ENCODE assay signal across 9 cellular contexts in genomic region chr6:53615633-53616449, GRCh38. TPM values are rescaled to one million over a fixed set of nuclear protein-coding genes. Genes with fewer than 3 reads are reported as not detected.
DNase-seq lines count a peak whose midpoint lies in the region; ATAC-seq and TF ChIP-seq lines count a peak whose summit lies in the region.
"Had no signal": no experiment of that assay in that cellular context is flagged by ENCODE, and none has a peak within 500 bp of the region (broad histone marks: within the 10 kb centered on the region; RNA-seq: fewer than 3 reads in every experiment).

No MANE protein-coding gene starts in this region.

- H3K4me1 Mint-ChIP-seq in nephron progenitor cell, result no peaks in the 10 kb centered on the region
- H3K4me1 Mint-ChIP-seq in CD8-positive, alpha-beta T cell (ENCODE audit: low read depth), result no peaks in the 10 kb centered on the region

- H3K9me3 Mint-ChIP-seq in nephron progenitor cell, result no peaks in the 10 kb centered on the region
- H3K9me3 Mint-ChIP-seq in CD8-positive, alpha-beta T cell, result no peaks in the 10 kb centered on the region

- no peaks in the 10 kb centered on the region for H3K27me3 ChIP-seq in endocrine pancreas (ENCODE audit: control insufficient read depth, insufficient read depth, low read length)
- H3K27me3 ChIP-seq in CD8-positive, alpha-beta T cell (ENCODE audit: insufficient read depth, low read length), result no peaks in the 10 kb centered on the region

- peak overlapping the region; percentile 38 for H3K4me3 ChIP-seq in endocrine pancreas (ENCODE audit: control insufficient read depth, insufficient read depth, low read length)
- no peak overlapping the region for H3K4me3 ChIP-seq in CD8-positive, alpha-beta T cell (ENCODE audit: low read depth, low read length)

- no peaks in the 10 kb centered on the region for H3K36me3 Mint-ChIP-seq in nephron progenitor cell (ENCODE audit: low read depth)
- H3K36me3 Mint-ChIP-seq in CD8-positive, alpha-beta T cell, result no peaks in the 10 kb centered on the region

- intact Hi-C loops in CD8-positive, alpha-beta T cell (cut with DNase I, micrococcal nuclease), result no loop called here

- no peak for ATAC-seq in GM19351 (IDR thresholded peaks at IDR 0.05; ENCODE audit: unreplicated experiment)
- no peak for ATAC-seq in CD8-positive, alpha-beta T cell

- no peak overlapping the region for H3K9ac ChIP-seq in endocrine pancreas (ENCODE audit: control insufficient read depth, insufficient read depth, low read length)

- H3K27me3 Mint-ChIP-seq in nephron progenitor cell (ENCODE audit: low read depth, poor library complexity), result peaks cover 9% of the 10 kb centered on the region
- peaks cover 7% of the 10 kb centered on the region for H3K27me3 Mint-ChIP-seq in CD8-positive, alpha-beta T cell (ENCODE audit: low read depth)

- DNase-seq in EH (ENCODE audit: low read depth) (peak; percentile 16), NCI-H510A (lab: John Stamatoyannopoulos, UW) (peak; percentile 62), nephron progenitor cell (no peak)
- DNase-seq in NK-92 treated with Interleukin-12 subunit alpha and Interleukin-12 subunit beta, amount 100 ng/mL, for 24 hours (lab: John Stamatoyannopoulos, UW), result no peak
- DNase-seq in stimulated activated CD4-positive, alpha-beta T cell treated with anti-CD3 and anti-CD28 coated beads, Interleukin-2, amount 100 ng/mL, for 24 hours, result no peak
- DNase-seq in CD8-positive, alpha-beta T cell, result no peak
- DNase-seq: NCI-H1092 treated with DMSO at 0.1 percent for 48 hours had no signal

- H3K9me3 ChIP-seq in endocrine pancreas (ENCODE audit: control insufficient read depth, low read length), result no peaks in the 10 kb centered on the region
- no peaks in the 10 kb centered on the region for H3K9me3 ChIP-seq in CD8-positive, alpha-beta T cell (ENCODE audit: low read length)

- POLR2A ChIA-PET in CD8-positive, alpha-beta T cell (lab: Charles Lee), result no interaction called here

- H3K27ac Mint-ChIP-seq in nephron progenitor cell, result peak overlapping the region; percentile 60
- no peak overlapping the region for H3K27ac Mint-ChIP-seq in CD8-positive, alpha-beta T cell

- no peak for TF ChIP-seq CTCF in nephron progenitor cell (IDR thresholded peaks at IDR 0.05)
- TF ChIP-seq CTCF in CD8-positive, alpha-beta T cell (IDR thresholded peaks at IDR 0.05), result no peak

- H3K36me3 ChIP-seq in endocrine pancreas (ENCODE audit: control insufficient read depth, insufficient read depth, low read length), result no peaks in the 10 kb centered on the region
- no peaks in the 10 kb centered on the region for H3K36me3 ChIP-seq in CD8-positive, alpha-beta T cell (ENCODE audit: insufficient read depth, low read length)

- peaks cover 14% of the 10 kb centered on the region for H3K4me1 ChIP-seq in endocrine pancreas (ENCODE audit: control insufficient read depth, insufficient read depth, low read length)
- H3K4me1 ChIP-seq in CD8-positive, alpha-beta T cell (ENCODE audit: insufficient read depth, low read length), result no peaks in the 10 kb centered on the region

- CTCF ChIA-PET in CD8-positive, alpha-beta T cell (lab: Charles Lee), result no interaction called here

- H3K27ac ChIP-seq in CD8-positive, alpha-beta T cell (ENCODE audit: low read depth, low read length), result no peak overlapping the region

- H3K4me3 Mint-ChIP-seq in nephron progenitor cell, result no peak overlapping the region
- H3K4me3 Mint-ChIP-seq in CD8-positive, alpha-beta T cell, result no peak overlapping the region

RNA-seq across cellular contexts. Expression of gene KLHL31, which starts 49.7 kb away (rescaled TPM):
- total RNA-seq in CD8-positive, alpha-beta T cell, result under 1 TPM; 0.08 to 0.14 TPM

Comparison
In these comparisons a context has a peak if more than half of its experiments do, and no peak if none do; other contexts are left out.
1. DNase-seq: peak in EH (single experiment) and NCI-H510A (single experiment); none in nephron progenitor cell (single experiment), NK-92 treated with Interleukin-12 subunit alpha and Interleukin-12 subunit beta, amount 100 ng/mL, for 24 hours (single experiment), stimulated activated CD4-positive, alpha-beta T cell treated with anti-CD3 and anti-CD28 coated beads, Interleukin-2, amount 100 ng/mL, for 24 hours (0 of 2) and CD8-positive, alpha-beta T cell (0 of 7).